21 cellular contexts compared by ENCODE assay signal in the genomic region with DNA sequence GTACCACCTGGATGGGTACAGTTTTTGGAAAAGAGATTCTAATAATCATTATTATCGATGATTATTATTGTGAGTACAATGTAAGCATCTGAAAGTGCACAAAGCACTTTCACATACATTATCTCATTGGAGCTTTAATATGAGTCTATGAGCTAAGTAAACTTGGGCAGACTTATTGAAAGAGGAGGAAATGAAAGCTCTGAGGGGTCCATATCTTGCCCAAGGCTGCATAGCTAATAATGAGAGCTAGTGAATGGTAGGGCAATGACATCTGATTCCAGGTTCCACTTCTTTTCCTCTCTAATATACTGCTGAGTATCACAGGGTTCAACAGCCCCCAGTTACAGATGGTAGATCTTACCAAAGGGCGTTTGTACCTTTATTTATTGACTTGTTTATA. TPM values are rescaled to one million over a fixed set of nuclear protein-coding genes. Genes with fewer than 3 reads are reported as not detected.
A peak's percentile ranks its signal among the peaks of the same experiment; 100 is the strongest.
DNase-seq lines count a peak whose midpoint lies in the region; ATAC-seq, FAIRE-seq and TF ChIP-seq lines count a peak whose summit lies in the region.
"Had no signal": no experiment of that assay in that cellular context is flagged by ENCODE, and none has a peak within 500 bp of the region (broad histone marks: within the 10 kb centered on the region; RNA-seq: fewer than 3 reads in every experiment).

No MANE protein-coding gene starts in this region.

- no peak for TF ChIP-seq CTCF in SU-DHL-6 (IDR thresholded peaks at IDR 0.05; ENCODE audit: insufficient read depth, low read length, poor library complexity, severe bottlenecking)

- H3K27me3 ChIP-seq in SU-DHL-6 (ENCODE audit: low read length): no peaks in the 10 kb centered on the region
- H3K27me3 ChIP-seq in H7 (ENCODE audit: control insufficient read depth, insufficient read depth, low read length): no peaks in the 10 kb centered on the region

- no peak for TF ChIP-seq POLR2A in GM12891 (IDR thresholded peaks at IDR 0.05; ENCODE audit: low read depth, low read length)

- H3K27ac ChIP-seq in SU-DHL-6 (ENCODE audit: low read depth, low read length): peak overlapping the region; percentile 98

- no peak overlapping the region for H3K4me3 ChIP-seq in SU-DHL-6 (ENCODE audit: insufficient read depth, low read length, poor library complexity, severe bottlenecking)
- H3K4me3 ChIP-seq in H7 (ENCODE audit: insufficient read depth, low read depth, low read length): no peak overlapping the region

- H3K79me2 ChIP-seq in SU-DHL-6 (ENCODE audit: insufficient read depth, low read length): no peaks in the 10 kb centered on the region

- H3K9ac ChIP-seq in SU-DHL-6 (ENCODE audit: low read length): peak overlapping the region; percentile 17; the same call in 1 of the 2 replicates

- peak overlapping the region; percentile 26 for H3K4me2 ChIP-seq in SU-DHL-6 (ENCODE audit: low read depth, low read length, poor library complexity, severe bottlenecking)

- H3K36me3 ChIP-seq in SU-DHL-6 (ENCODE audit: low read length) (no peaks in the 10 kb centered on the region), H7 (replicated peaks; ENCODE audit: control insufficient read depth, insufficient read depth, low read length) (no peaks in the 10 kb centered on the region)

- H4K20me1 ChIP-seq in SU-DHL-6 (ENCODE audit: low read depth, low read length): no peaks in the 10 kb centered on the region

- DNase-seq in GM12891 (ENCODE audit: insufficient read length, low spot score) (no peak), H7 (no peak), NCI-H510A (lab: John Stamatoyannopoulos, UW) (no peak), SKM-1 treated with dmso at 0.1 percent for 144 hours (lab: John Stamatoyannopoulos, UW; ENCODE audit: unreplicated experiment) (no peak)
- no peak for DNase-seq in stimulated activated naive CD4-positive, alpha-beta T cell treated with Interleukin-2 at 50 U/mL for 16 hours (lab: John Stamatoyannopoulos, UW)
- DNase-seq: CD4-positive, CD25-positive, alpha-beta regulatory T cell; DMS53; GOT3; MM.1S; NCI-H1436 treated with DMSO at 0.1 percent for 48 hours; NCI-H2107; NCI-H345; SHP77; T-helper 17 cell had no signal

- no peaks in the 10 kb centered on the region for H3K9me2 ChIP-seq in SU-DHL-6 (replicated peaks; ENCODE audit: insufficient read depth, low read length)

- H3F3A ChIP-seq in SU-DHL-6 (ENCODE audit: insufficient read depth): peaks cover 26% of the 10 kb centered on the region

- H2AFZ ChIP-seq in SU-DHL-6 (ENCODE audit: low read depth, low read length, severe bottlenecking): no peak overlapping the region

- peak; percentile 54 for FAIRE-seq in GM12891 (lab: Jason Lieb, UNC)
- FAIRE-seq: HepG2, RCC 7860 had no signal

- H3K9me3 ChIP-seq in SU-DHL-6 (ENCODE audit: insufficient read depth, low read length): no peaks in the 10 kb centered on the region

- ATAC-seq in GM18907 (IDR thresholded peaks at IDR 0.05; ENCODE audit: unreplicated experiment) (peak; percentile 40), HG02943 (IDR thresholded peaks at IDR 0.05; ENCODE audit: low read depth, unreplicated experiment) (peak; percentile 45)
- ATAC-seq: HepG2, SK-N-SH treated with all-trans-retinoic acid at 6 μM for 48 hours, T-helper 17 cell had no signal

TF ChIP-seq in GM12891, 5 proteins besides CTCF, POLR2A, EP300 and RAD21:
- no peak for TF ChIP-seq TAF1 (IDR thresholded peaks at IDR 0.05; ENCODE audit: low read depth, low read length)
- no peak for TF ChIP-seq POU2F2 (IDR thresholded peaks at IDR 0.05; ENCODE audit: low read depth, low read length)
- TF ChIP-seq SPI1 (IDR thresholded peaks at IDR 0.05; ENCODE audit: low read depth, low read length): peak; percentile 56
- no peak for TF ChIP-seq PAX5 (IDR thresholded peaks at IDR 0.05; ENCODE audit: insufficient read depth, low read length, severe bottlenecking)

RNA-seq across cellular contexts. Expression of gene TIMD4, which starts 26.1 kb away (rescaled TPM):
- 2.0 TPM for polyA plus RNA-seq in GM12891 (2012; ENCODE audit: low read depth, missing spikeins)
- total RNA-seq in H7 (2014; rRNA removed; shearing (Covaris generic)): not detected in 2 replicates
- total RNA-seq: A673, HepG2 had no signal
